9 cellular contexts compared by ENCODE assay signal in genomic region chr4:145012841-145013240, GRCh38.
DNase-seq lines count a peak whose midpoint lies in the region; ATAC-seq and TF ChIP-seq lines count a peak whose summit lies in the region.
"Had no signal": no experiment of that assay in that cellular context is flagged by ENCODE, and none has a peak within 500 bp of the region (broad histone marks: within the 10 kb centered on the region; RNA-seq: fewer than 3 reads in every experiment).

No MANE protein-coding gene starts in this region.

- H3K4me3 ChIP-seq in epithelial cell of proximal tubule (ENCODE audit: low read depth, low read length) (no peak overlapping the region), BE2C (ENCODE audit: low read depth, low read length) (no peak overlapping the region), colonic mucosa (no peak overlapping the region)

- H3K36me3 ChIP-seq in BE2C (no peaks in the 10 kb centered on the region), colonic mucosa (no peaks in the 10 kb centered on the region)

- H3K4me1 ChIP-seq in BE2C, result peaks cover 6% of the 10 kb centered on the region
- H3K4me1 ChIP-seq in colonic mucosa, result no peaks in the 10 kb centered on the region

- DNase-seq in GF-D8 (lab: John Stamatoyannopoulos, UW) (peak; percentile 73), RKO (ENCODE audit: low spot score) (peak; percentile 34), epithelial cell of proximal tubule (ENCODE audit: low read depth) (peak; percentile 15), neural crest cell (ENCODE audit: low read depth, low spot score) (no peak), activated gamma-delta T cell (lab: John Stamatoyannopoulos, UW) (no peak), BE2C (no peak), colonic mucosa (no peak)
- DNase-seq: NCI-H524 had no signal

- H3K9me3 Mint-ChIP-seq in neural crest cell, result peaks cover 3% of the 10 kb centered on the region

- H3K9ac ChIP-seq in colonic mucosa (ENCODE audit: low read depth in 2 of 2, low read length in 2 of 2), result no peak overlapping the region

- TF ChIP-seq CTCF in epithelial cell of proximal tubule (conservative IDR thresholded peaks at IDR 0.05; ENCODE audit: low read depth, low read length) (no peak), neural crest cell (conservative IDR thresholded peaks at IDR 0.05) (no peak), BE2C (IDR thresholded peaks at IDR 0.05; ENCODE audit: low read depth, low read length) (no peak), colonic mucosa (IDR thresholded peaks at IDR 0.05) (no peak)

- H3K9me3 ChIP-seq in BE2C (no peaks in the 10 kb centered on the region), colonic mucosa (no peaks in the 10 kb centered on the region)

- H3K27ac Mint-ChIP-seq in neural crest cell (ENCODE audit: unreplicated experiment), result peak overlapping the region; percentile 98

- intact Hi-C loops in colonic mucosa (cut with DNase I), result no loop called here

- no peaks in the 10 kb centered on the region for H3K27me3 Mint-ChIP-seq in neural crest cell (ENCODE audit: low read depth)

- no peak for ATAC-seq in GM19467 (IDR thresholded peaks at IDR 0.05; ENCODE audit: unreplicated experiment)

- H3K36me3 Mint-ChIP-seq in neural crest cell (ENCODE audit: low read depth), result peaks cover 66% of the 10 kb centered on the region

- H3K27ac ChIP-seq in colonic mucosa, result no peak overlapping the region

- H3K27me3 ChIP-seq in BE2C (no peaks in the 10 kb centered on the region), colonic mucosa (no peaks in the 10 kb centered on the region)

- H3K4me1 Mint-ChIP-seq in neural crest cell, result peaks cover 11% of the 10 kb centered on the region

- H3K4me3 Mint-ChIP-seq in neural crest cell, result no peak overlapping the region

Comparison
In these comparisons a context has a peak if more than half of its experiments do, and no peak if none do; other contexts are left out.
1. DNase-seq: peak in GF-D8 (single experiment), RKO (single experiment) and epithelial cell of proximal tubule (single experiment); none in neural crest cell (single experiment), activated gamma-delta T cell (single experiment), BE2C (single experiment) and colonic mucosa (single experiment).